ENCODE assay signal across 28 cellular contexts in the genomic region with DNA sequence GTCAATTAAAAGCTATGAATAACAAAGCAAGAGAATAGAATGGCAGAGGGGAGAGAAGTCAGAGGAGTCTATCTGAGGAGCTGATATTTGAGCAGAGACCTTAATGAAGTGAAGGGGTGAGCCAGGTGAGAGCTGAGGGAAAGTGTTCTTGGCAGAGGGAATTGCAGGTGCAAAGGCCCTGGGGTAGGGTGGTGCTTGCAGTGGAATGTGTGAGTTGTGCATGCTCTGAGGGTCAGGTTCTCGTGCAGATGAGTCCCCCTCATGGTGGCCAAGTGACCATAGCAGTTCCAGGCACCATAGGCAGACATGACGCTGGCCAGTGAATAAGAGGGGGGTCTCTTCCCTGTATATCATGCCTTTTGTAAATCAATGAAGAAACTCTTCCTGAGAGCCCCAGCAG. TPM values are rescaled to one million over a fixed set of nuclear protein-coding genes. Genes with fewer than 3 reads are reported as not detected.
"Had no signal": no experiment of that assay in that cellular context is flagged by ENCODE, and none has a peak within 500 bp of the region (broad histone marks: within the 10 kb centered on the region; RNA-seq: fewer than 3 reads in every experiment).

No MANE protein-coding gene starts in this region.

- FAIRE-seq: HTR-8/SVneo had no signal

- DNase-seq: KBM-7; MG63; NCI-H1092; NCI-H1105 treated with DMSO at 0.1 percent for 48 hours; NCI-H1417 treated with DMSO at 0.1 percent for 48 hours; NCI-H146; NCI-H1694 treated with DMSO at 0.1 percent for 48 hours; NCI-H1930; NCI-H2081; NCI-H2107; NCI-H2171; NCI-H226; NCI-H446; NCI-H510A; NCI-H524 treated with DMSO at 0.1 percent for 48 hours; NCI-H69; NCI-H774; NK-92 treated with Interleukin-12 subunit alpha and Interleukin-12 subunit beta, amount 100 ng/mL, for 24 hours; PC-3; SHP77 treated with DMSO at 0.1 percent for 48 hours; SJCRH30 had no signal

- H3K4me1 ChIP-seq: SJCRH30 had no signal

- H3K4me3 ChIP-seq: MG63, SJCRH30 had no signal

- H3K4me3 Mint-ChIP-seq: IgD-negative memory B cell had no signal

- H3K27ac Mint-ChIP-seq: IgD-negative memory B cell had no signal

- H3K27me3 ChIP-seq: MG63, SJCRH30 had no signal

- H3K9me3 ChIP-seq: MG63, SJCRH30 had no signal

- ATAC-seq: Panc1, PC-3, SK-N-SH treated with all-trans-retinoic acid at 6 μM for 48 hours had no signal

- H3K36me3 ChIP-seq: MG63, SJCRH30 had no signal

- H3K27ac ChIP-seq: HL-60, RWPE1, SJCRH30 had no signal

RNA-seq across cellular contexts. Expression of gene ALX4, which starts 58.9 kb away (rescaled TPM):
- total RNA-seq: OCI-LY7, PC-3 had no signal
- polyA plus RNA-seq: IgD-negative memory B cell had no signal
